35 cellular contexts compared by ENCODE assay signal in the genomic region with DNA sequence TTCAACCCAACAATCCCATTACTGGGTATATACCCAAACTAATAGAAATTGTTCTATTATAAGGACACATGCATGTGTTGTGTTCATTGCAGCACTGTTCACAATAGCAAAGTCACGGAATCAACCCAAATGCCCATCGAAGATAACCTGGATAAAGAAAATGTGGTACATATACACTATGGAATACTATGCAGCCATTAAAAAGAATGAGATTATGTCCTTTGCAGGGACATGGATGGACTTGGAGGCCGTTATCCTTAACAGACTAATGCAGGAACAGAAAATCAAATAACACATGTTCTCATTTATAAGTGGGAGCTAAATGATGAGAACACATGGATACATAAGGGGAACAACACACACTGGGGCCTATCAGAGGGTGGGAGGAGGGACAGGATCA.
"Had no signal": no experiment of that assay in that cellular context is flagged by ENCODE, and none has a peak within 500 bp of the region (broad histone marks: within the 10 kb centered on the region; RNA-seq: fewer than 3 reads in every experiment).

No MANE protein-coding gene starts in this region.

- H3K36me3 ChIP-seq: MG63 had no signal

- H3K4me3 ChIP-seq: MG63 had no signal

- H3K27me3 ChIP-seq: MG63 had no signal

- DNase-seq: Karpas-422, Kasumi-1, MG63, MM.1S, MV-4-11, NCI-H1048, NCI-H1092, NCI-H1092 treated with DMSO at 0.1 percent for 48 hours, NCI-H1105, NCI-H1105 treated with DMSO at 0.1 percent for 48 hours, NCI-H1417, NCI-H1417 treated with DMSO at 0.1 percent for 48 hours, NCI-H1436, NCI-H1436 treated with DMSO at 0.1 percent for 48 hours, NCI-H146, NCI-H1694, NCI-H1694 treated with DMSO at 0.1 percent for 48 hours, NCI-H187, NCI-H187 treated with DMSO at 0.1 percent for 48 hours, NCI-H1930, NCI-H2029, NCI-H2029 treated with DMSO at 0.1 percent for 48 hours, NCI-H2081, NCI-H2081 treated with DMSO at 0.1 percent for 48 hours, NCI-H2107, NCI-H2171, NCI-H2171 treated with DMSO at 0.1 percent for 48 hours, NCI-H2227 treated with DMSO at 0.1 percent for 48 hours, NCI-H226, NCI-H345, NCI-H446, NCI-H446 treated with DMSO at 0.1 percent for 48 hours, NCI-H510A, NCI-H510A treated with DMSO at 0.1 percent for 48 hours, NCI-H524 had no signal

- H3K9me3 ChIP-seq: MG63 had no signal
